8 cellular contexts compared by ENCODE assay signal in the genomic region with DNA sequence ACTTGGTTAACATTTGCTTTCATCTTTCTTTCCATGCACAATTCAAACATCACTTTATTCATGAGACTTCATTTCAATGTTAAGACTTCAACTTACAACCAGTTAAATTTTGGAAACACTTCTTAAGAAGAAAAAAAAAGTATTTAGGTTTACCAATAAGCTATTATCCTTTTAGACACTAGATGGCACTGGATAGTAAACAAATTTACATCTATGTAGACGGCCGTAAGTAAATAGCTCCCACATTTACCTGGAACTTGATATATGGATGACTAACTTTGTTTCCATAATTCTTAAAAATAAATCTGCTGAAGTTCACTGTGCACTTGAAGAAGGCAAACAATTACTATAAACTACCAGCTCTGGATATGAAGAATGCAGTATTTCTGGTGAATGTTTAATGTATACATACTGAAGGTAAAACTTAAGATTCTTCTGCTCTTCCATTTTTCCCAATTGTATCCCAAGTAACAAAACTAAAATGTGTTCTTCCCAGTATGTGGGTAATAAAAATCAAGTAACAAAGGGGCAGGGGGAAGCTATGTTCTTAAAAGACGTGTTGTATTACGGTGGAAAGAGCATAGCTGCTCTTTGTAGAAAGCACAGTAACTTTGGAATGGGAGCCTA.
A peak's percentile ranks its signal among the peaks of the same experiment; 100 is the strongest.
DNase-seq lines count a peak whose midpoint lies in the region; ATAC-seq, FAIRE-seq and TF ChIP-seq lines count a peak whose summit lies in the region.

No MANE protein-coding gene starts in this region.

- peaks cover 26% of the 10 kb centered on the region for H3K36me3 Mint-ChIP-seq in nephron (ENCODE audit: low read depth)
- H3K36me3 Mint-ChIP-seq in Calu3 (ENCODE audit: insufficient read depth, unreplicated experiment) = no peaks in the 10 kb centered on the region

- ATAC-seq in GM21381 (IDR thresholded peaks at IDR 0.05; ENCODE audit: unreplicated experiment) = peak; percentile 62

- H3K4me3 ChIP-seq in bronchial epithelial cell (ENCODE audit: low read depth, low read length) = no peak overlapping the region

- H3K27ac Mint-ChIP-seq in nephron (no peak overlapping the region), Calu3 (ENCODE audit: unreplicated experiment) (no peak overlapping the region)

- TF ChIP-seq CTCF in bronchial epithelial cell (IDR thresholded peaks at IDR 0.05; ENCODE audit: insufficient read depth, low read length, severe bottlenecking) (peak; percentile 27), nephron (IDR thresholded peaks at IDR 0.05; ENCODE audit: unreplicated experiment in 3 of 3) (peak; percentile 55 to 70 (median 58)), Calu3 (IDR thresholded peaks at IDR 0.05; ENCODE audit: unreplicated experiment) (no peak)

- FAIRE-seq in bronchial epithelial cell (lab: Jason Lieb, UNC) = no peak

- H3K9me3 Mint-ChIP-seq in nephron (peaks cover 7% of the 10 kb centered on the region), Calu3 (ENCODE audit: low read depth, unreplicated experiment) (no peaks in the 10 kb centered on the region)

- intact Hi-C loops in Calu3 (cut with micrococcal nuclease; ENCODE audit: unreplicated experiment) = loop anchor here (1.0 to 5.0 kb wide), 6 partner anchors 113 to 410 kb away; partner anchors contain the start of gene PDE10A

- H3K4me1 Mint-ChIP-seq in nephron = no peaks in the 10 kb centered on the region
- H3K4me1 Mint-ChIP-seq in Calu3 (ENCODE audit: low read depth, unreplicated experiment) = peaks cover 10% of the 10 kb centered on the region

- H3K4me3 Mint-ChIP-seq in nephron (no peak overlapping the region), Calu3 (ENCODE audit: low read depth, unreplicated experiment) (no peak overlapping the region)

- H3K27me3 Mint-ChIP-seq in nephron (ENCODE audit: low read depth) (peaks cover 3% of the 10 kb centered on the region), Calu3 (ENCODE audit: unreplicated experiment) (no peaks in the 10 kb centered on the region)

- no peaks in the 10 kb centered on the region for H3K36me3 ChIP-seq in bronchial epithelial cell (ENCODE audit: control insufficient read depth, insufficient read depth, low read length)

- CTCF ChIA-PET in Calu3 (lab: Charles Lee) = interaction anchor here (0.9 to 2.1 kb wide), 10 partner anchors 12 to 410 kb away, joined by 3 to 14 read pairs (median 4); partner anchors contain the start of gene PDE10A

- DNase-seq in AML-193 (lab: John Stamatoyannopoulos, UW) (peak; percentile 7 to 33), NCI-H2081 treated with DMSO at 0.1 percent for 48 hours (lab: John Stamatoyannopoulos, UW) (peak; percentile 9), bronchial epithelial cell (ENCODE audit: low read depth) (peak; percentile 84), Calu3 (no peak)
- DNase-seq in stimulated activated CD8-positive, alpha-beta memory T cell treated with anti-CD3 and anti-CD28 coated beads, Interleukin-4, amount 100 ng/mL, for 48 hours = no peak
- no peak for DNase-seq in stimulated activated CD4-positive, alpha-beta T cell treated with anti-CD3 and anti-CD28 coated beads, Interleukin-4, amount 100 ng/mL, for 1 hour

- H3K27me3 ChIP-seq in bronchial epithelial cell (ENCODE audit: control insufficient read depth, insufficient read depth, low read length) = no peaks in the 10 kb centered on the region

- no TSS peak for BruUV-seq in Calu3 (replicated peaks; lab: Mats Ljungman, UMichigan)

Comparison
In these comparisons a context has a peak if more than half of its experiments do, and no peak if none do; other contexts are left out.
1. DNase-seq: peak in AML-193 (2 of 2), NCI-H2081 treated with DMSO at 0.1 percent for 48 hours (single experiment) and bronchial epithelial cell (single experiment); none in stimulated activated CD8-positive, alpha-beta memory T cell treated with anti-CD3 and anti-CD28 coated beads, Interleukin-4, amount 100 ng/mL, for 48 hours (single experiment), Calu3 (single experiment) and stimulated activated CD4-positive, alpha-beta T cell treated with anti-CD3 and anti-CD28 coated beads, Interleukin-4, amount 100 ng/mL, for 1 hour (single experiment).